19 cellular contexts compared by ENCODE assay signal in genomic region chr2:196075196-196075595, GRCh38.
"Had no signal": no experiment of that assay in that cellular context is flagged by ENCODE, and none has a peak within 500 bp of the region (broad histone marks: within the 10 kb centered on the region; RNA-seq: fewer than 3 reads in every experiment).

No MANE protein-coding gene starts in this region.

- H3K27me3 ChIP-seq: dorsolateral prefrontal cortex, foreskin keratinocyte, thyroid gland had no signal

- ATAC-seq: activated CD4-positive, CD25-positive, alpha-beta regulatory T cell treated with anti-CD3 and anti-CD28 coated beads, Interleukin-2, amount 50 U/mL, for 24 hours; activated naive CD4-positive, alpha-beta T cell treated with anti-CD3 and anti-CD28 coated beads, Interleukin-2, amount 50 U/mL, for 72 hours; activated T-cell treated with anti-CD3 and anti-CD28 coated beads, Interleukin-2, amount 50 U/mL, for 4 hours; foreskin keratinocyte; lower lobe of right lung; natural killer cell; T-cell had no signal

- H3K4me3 ChIP-seq: cardiac muscle cell, dorsolateral prefrontal cortex, lower lobe of right lung, thyroid gland had no signal

- H3K36me3 Mint-ChIP-seq: activated naive CD4-positive, alpha-beta T cell treated with anti-CD3 and anti-CD28 coated beads, Interleukin-2, amount 50 U/mL, for 72 hours; natural killer cell; T-cell had no signal

- H3K4me3 Mint-ChIP-seq: activated CD4-positive, alpha-beta T cell treated with anti-CD3 and anti-CD28 coated beads, Interleukin-2, amount 10 ng/mL, durations not matched to agents 7 days and 5 days; activated T-cell treated with anti-CD3 and anti-CD28 coated beads, Interleukin-2, amount 50 U/mL, for 4 hours; natural killer cell; T-cell had no signal

- H3K4me1 Mint-ChIP-seq: natural killer cell had no signal

- H3K4me1 ChIP-seq: foreskin keratinocyte had no signal

- H3K27ac Mint-ChIP-seq: activated CD4-positive, alpha-beta T cell treated with anti-CD3 and anti-CD28 coated beads, Interleukin-2, amount 10 ng/mL, durations not matched to agents 7 days and 5 days; natural killer cell had no signal

- H3K9me3 ChIP-seq: lower lobe of right lung, thyroid gland had no signal

- H3K9me3 Mint-ChIP-seq: activated CD4-positive, alpha-beta T cell treated with anti-CD3 and anti-CD28 coated beads, Interleukin-2, amount 10 ng/mL, durations not matched to agents 7 days and 5 days; activated naive CD4-positive, alpha-beta T cell treated with anti-CD3 and anti-CD28 coated beads, Interleukin-2, amount 50 U/mL, for 72 hours; activated T-cell treated with anti-CD3 and anti-CD28 coated beads, Interleukin-2, amount 50 U/mL, for 4 hours; natural killer cell; T-cell had no signal

- DNase-seq: activated CD4-positive, alpha-beta T cell treated with anti-CD3 and anti-CD28 coated beads, Interleukin-2, amount 10 ng/mL, durations not matched to agents 7 days and 5 days; activated CD8-positive, alpha-beta memory T cell treated with anti-CD3 and anti-CD28 coated beads, Interleukin-2, amount 50 U/mL, for 4 hours; activated effector memory CD4-positive, alpha-beta T cell treated with anti-CD3 and anti-CD28 coated beads, Interleukin-2, amount 50 U/mL, for 16 hours; activated T-cell treated with anti-CD3 and anti-CD28 coated beads, Interleukin-2, amount 50 U/mL, for 4 hours; amniotic stem cell; dorsolateral prefrontal cortex; foreskin keratinocyte; hippocampal formation; islet precursor cell; lower lobe of right lung; natural killer cell; posterior cingulate gyrus; stimulated activated naive CD4-positive, alpha-beta T cell; T-cell; T-helper 9 cell; thyroid gland had no signal

- H3K27ac ChIP-seq: cardiac muscle cell, dorsolateral prefrontal cortex, foreskin keratinocyte, lower lobe of right lung, thyroid gland had no signal

- H3K27me3 Mint-ChIP-seq: activated CD4-positive, alpha-beta T cell treated with anti-CD3 and anti-CD28 coated beads, Interleukin-2, amount 10 ng/mL, durations not matched to agents 7 days and 5 days; T-cell had no signal

- H3K36me3 ChIP-seq: cardiac muscle cell, lower lobe of right lung, thyroid gland had no signal
